ENCODE assay signal across 16 cellular contexts in the genomic region with DNA sequence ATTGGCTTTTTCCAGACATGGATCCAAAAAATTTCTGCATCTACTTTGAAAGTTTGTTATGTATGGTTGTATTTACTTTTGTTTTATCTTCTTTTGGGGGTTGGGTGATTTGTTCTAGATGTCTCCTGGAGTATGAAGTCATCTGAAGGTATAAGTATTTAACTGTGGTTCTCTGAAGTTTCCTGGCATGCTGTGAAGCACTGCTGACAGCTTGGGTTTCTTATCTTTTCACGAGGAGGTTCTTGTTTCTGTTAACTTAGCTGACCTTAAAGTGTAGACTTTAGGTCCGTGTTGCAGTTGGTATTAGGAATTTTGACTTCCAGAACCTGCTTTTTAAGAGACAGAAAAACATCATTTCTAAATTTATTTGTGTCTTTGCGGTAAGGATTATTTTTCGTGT. TPM values are rescaled to one million over a fixed set of nuclear protein-coding genes. Genes with fewer than 3 reads are reported as not detected.
A peak's percentile ranks its signal among the peaks of the same experiment; 100 is the strongest.
DNase-seq lines count a peak whose midpoint lies in the region; ATAC-seq and TF ChIP-seq lines count a peak whose summit lies in the region.
"Had no signal": no experiment of that assay in that cellular context is flagged by ENCODE, and none has a peak within 500 bp of the region (broad histone marks: within the 10 kb centered on the region; RNA-seq: fewer than 3 reads in every experiment).

No MANE protein-coding gene starts in this region.

- no peak overlapping the region for H3K4me3 ChIP-seq in GM23338
- no peak overlapping the region for H3K4me3 ChIP-seq in spleen
- no peak overlapping the region for H3K4me3 ChIP-seq in gastroesophageal sphincter
- H3K4me3 ChIP-seq: GM12878, prostate gland, thoracic aorta had no signal

- H3K36me3 ChIP-seq in GM23338 (ENCODE audit: insufficient read depth) (peaks cover 14% of the 10 kb centered on the region; the same call in 1 of the 2 replicates), spleen (peaks cover 0 to 69% (median 33%) of the 10 kb centered on the region in 6 donors), gastroesophageal sphincter (peaks cover 0 to 30% of the 10 kb centered on the region in 2 donors)
- H3K36me3 ChIP-seq: prostate gland had no signal

- 68 to 83% (median 78%) methylated on average over 4 of the region's 4 CpGs for WGBS in spleen, 5 donors
- 45 to 75% methylated on average over 4 of the region's 4 CpGs for WGBS in gastroesophageal sphincter (ENCODE audit: low coverage in 1 of 2), 2 donors

- H3K4me2 ChIP-seq in GM23338 = no peak overlapping the region

- H3K27ac ChIP-seq in GM23338 (ENCODE audit: low read depth) = peak overlapping the region; percentile 48; the same call in 1 of the 2 replicates
- H3K27ac ChIP-seq in spleen = no peak overlapping the region
- H3K27ac ChIP-seq in gastroesophageal sphincter = no peak overlapping the region
- H3K27ac ChIP-seq: C4-2B, prostate gland had no signal

- DNase-seq in GM23338 (ENCODE audit: low spot score) (no peak), OCI-M1 (lab: John Stamatoyannopoulos, UW) (peak; percentile 78), chondrocyte (ENCODE audit: low spot score) (no peak), spleen (no peak)
- DNase-seq in natural killer cell treated with Interleukin-12 subunit alpha and Interleukin-12 subunit beta and Interleukin-15 and Interleukin-18, amount 100 ng/mL, for 72 hours (ENCODE audit: low spot score) = no peak
- no peak for DNase-seq in activated CD4-positive, CD25-positive, alpha-beta regulatory T cell treated with anti-CD3 and anti-CD28 coated beads, Interleukin-2, amount 50 U/mL, for 72 hours
- DNase-seq: cerebellar nuclear complex, EL, NCI-H2081 treated with DMSO at 0.1 percent for 48 hours, NCI-H774 had no signal

- H3K27ac Mint-ChIP-seq in GM23338 = peak overlapping the region; percentile 19; the same call in 1 of the 2 replicates
- H3K27ac Mint-ChIP-seq in chondrocyte (ENCODE audit: unreplicated experiment) = peak overlapping the region; percentile 14
- H3K27ac Mint-ChIP-seq in natural killer cell treated with Interleukin-12 subunit alpha and Interleukin-12 subunit beta and Interleukin-15 and Interleukin-18, amount 100 ng/mL, for 72 hours = peak overlapping the region; percentile 25 to 40

- H2AFZ ChIP-seq in GM23338 = no peak overlapping the region

- peaks cover 35% of the 10 kb centered on the region for H3K79me2 ChIP-seq in GM23338 (replicated peaks; ENCODE audit: insufficient read depth)

- H3F3A ChIP-seq in GM23338 (replicated peaks; ENCODE audit: low read depth) = no peaks in the 10 kb centered on the region

- H3K4me1 ChIP-seq in GM23338 (ENCODE audit: insufficient read depth) (peaks cover 5% of the 10 kb centered on the region), spleen (peaks cover 5 to 43% (median 34%) of the 10 kb centered on the region in 6 donors), gastroesophageal sphincter (peaks cover 3 to 50% (median 6%) of the 10 kb centered on the region in 3 donors)
- H3K4me1 ChIP-seq: prostate gland had no signal

- intact Hi-C loops in spleen (cut with DNase I; ENCODE audit: low total_unique reads) = no loop called here

- peaks cover 20% of the 10 kb centered on the region; the same call in 2 of the 3 replicates for H3K4me1 Mint-ChIP-seq in GM23338
- H3K4me1 Mint-ChIP-seq in chondrocyte (ENCODE audit: low read depth) = peaks cover 43% of the 10 kb centered on the region
- H3K4me1 Mint-ChIP-seq in natural killer cell treated with Interleukin-12 subunit alpha and Interleukin-12 subunit beta and Interleukin-15 and Interleukin-18, amount 100 ng/mL, for 72 hours (ENCODE audit: low read depth in 2 of 2) = peaks cover 15 to 23% of the 10 kb centered on the region in 2 donors

- no peaks in the 10 kb centered on the region for H3K9me3 ChIP-seq in spleen
- H3K9me3 ChIP-seq in gastroesophageal sphincter = no peaks in the 10 kb centered on the region
- H3K9me3 ChIP-seq: prostate gland, thoracic aorta had no signal

- H3K9me3 Mint-ChIP-seq in GM23338 (no peaks in the 10 kb centered on the region), chondrocyte (ENCODE audit: low read depth) (no peaks in the 10 kb centered on the region)
- H3K9me3 Mint-ChIP-seq in natural killer cell treated with Interleukin-12 subunit alpha and Interleukin-12 subunit beta and Interleukin-15 and Interleukin-18, amount 100 ng/mL, for 72 hours = no peaks in the 10 kb centered on the region
- H3K9me3 Mint-ChIP-seq: activated naive CD4-positive, alpha-beta T cell treated with anti-CD3 and anti-CD28 coated beads, Interleukin-2, amount 50 U/mL, for 72 hours had no signal

- H3K36me3 Mint-ChIP-seq in GM23338 (ENCODE audit: low read depth) (peaks cover 16% of the 10 kb centered on the region; the same call in 2 of the 3 replicates), chondrocyte (ENCODE audit: low read depth) (peaks cover 16% of the 10 kb centered on the region)
- H3K36me3 Mint-ChIP-seq in natural killer cell treated with Interleukin-12 subunit alpha and Interleukin-12 subunit beta and Interleukin-15 and Interleukin-18, amount 100 ng/mL, for 72 hours = peaks cover 16% of the 10 kb centered on the region

- TF ChIP-seq CTCF in GM23338 (conservative IDR thresholded peaks at IDR 0.05; ENCODE audit: low read depth in 2 of 2) (no peak), chondrocyte (IDR thresholded peaks at IDR 0.05) (no peak), spleen (IDR thresholded peaks at IDR 0.05 in 8 of 11, conservative IDR thresholded peaks at IDR 0.05 in 3 of 11) (no peak), gastroesophageal sphincter (IDR thresholded peaks at IDR 0.05) (no peak)

- H3K27me3 ChIP-seq in GM23338 (ENCODE audit: insufficient read depth) (no peaks in the 10 kb centered on the region), spleen (replicated peaks in 1 of 7) (no peaks in the 10 kb centered on the region), gastroesophageal sphincter (no peaks in the 10 kb centered on the region)

- H3K4me3 Mint-ChIP-seq in GM23338 (no peak overlapping the region), chondrocyte (ENCODE audit: unreplicated experiment) (no peak overlapping the region)
- no peak overlapping the region for H3K4me3 Mint-ChIP-seq in natural killer cell treated with Interleukin-12 subunit alpha and Interleukin-12 subunit beta and Interleukin-15 and Interleukin-18, amount 100 ng/mL, for 72 hours

- TF ChIP-seq POLR2A in spleen (IDR thresholded peaks at IDR 0.05) (no peak), gastroesophageal sphincter (IDR thresholded peaks at IDR 0.05) (no peak)

- H4K20me1 ChIP-seq in GM23338 (replicated peaks; ENCODE audit: insufficient read depth) = peaks cover 9% of the 10 kb centered on the region; the same call in 1 of the 2 replicates

- H3K9me2 ChIP-seq in GM23338 (ENCODE audit: insufficient read depth) = no peaks in the 10 kb centered on the region

- no peak for TF ChIP-seq EP300 in gastroesophageal sphincter (IDR thresholded peaks at IDR 0.05)

- H3K27me3 Mint-ChIP-seq in GM23338 (ENCODE audit: insufficient read depth, low read depth, poor library complexity) (no peaks in the 10 kb centered on the region), chondrocyte (ENCODE audit: low read depth) (no peaks in the 10 kb centered on the region)
- no peaks in the 10 kb centered on the region for H3K27me3 Mint-ChIP-seq in natural killer cell treated with Interleukin-12 subunit alpha and Interleukin-12 subunit beta and Interleukin-15 and Interleukin-18, amount 100 ng/mL, for 72 hours

- ATAC-seq in GM23338 (no peak), gastroesophageal sphincter (no peak)
- ATAC-seq in natural killer cell treated with Interleukin-12 subunit alpha and Interleukin-12 subunit beta and Interleukin-15 and Interleukin-18, amount 100 ng/mL, for 72 hours = no peak
- ATAC-seq: activated naive CD4-positive, alpha-beta T cell treated with anti-CD3 and anti-CD28 coated beads, Interleukin-2, amount 50 U/mL, for 72 hours; GM12878 had no signal

TF ChIP-seq in GM23338, 12 proteins besides CTCF, POLR2A, EP300 and RAD21:
- no peak for TF ChIP-seq ZNF331 (CRISPR knock-in tag; IDR thresholded peaks at IDR 0.05; ENCODE audit: low read depth)
- no peak for TF ChIP-seq STAT1 (IDR thresholded peaks at IDR 0.05; ENCODE audit: unreplicated experiment)
- no peak for TF ChIP-seq JUNB (IDR thresholded peaks at IDR 0.05; ENCODE audit: unreplicated experiment)

RNA-seq across cellular contexts. Expression of a gene that starts 15.9 kb away (rescaled TPM):
- total RNA-seq in GM23338 (2014; rRNA removed; shearing (Covaris generic)) = 133 and 172 TPM in 2 replicates
- polyA plus RNA-seq in GM23338 (2016; fragmentation: Nextera tagmentation; extraction: Ambion mirVana) (38.1 and 43.2 TPM in 2 replicates), spleen (10 to 100 TPM; 42.3 to 55.9 (median 43.6) TPM)
- total RNA-seq in chondrocyte (234 to 330 TPM (median 245 TPM) in 3 replicates), spleen (100 to 1,000 TPM; 141 to 254 (median 211) TPM), gastroesophageal sphincter (100 to 1,000 TPM in 3 of 4 donors, 10 to 100 TPM in 1; 85.4 to 219 (median 117) TPM)
- 100 to 1,000 TPM; 221 to 318 TPM for total RNA-seq in natural killer cell treated with Interleukin-12 subunit alpha and Interleukin-12 subunit beta and Interleukin-15 and Interleukin-18, amount 100 ng/mL, for 72 hours
